ENCODE assay signal across 11 cellular contexts in genomic region chr5:74167206-74167929, GRCh38.
DNase-seq lines count a peak whose midpoint lies in the region; ATAC-seq, FAIRE-seq and TF ChIP-seq lines count a peak whose summit lies in the region.
"Had no signal": no experiment of that assay in that cellular context is flagged by ENCODE, and none has a peak within 500 bp of the region (broad histone marks: within the 10 kb centered on the region; RNA-seq: fewer than 3 reads in every experiment).

No MANE protein-coding gene starts in this region.

- ATAC-seq in gastroesophageal sphincter (peak; percentile 35), HG02970 (IDR thresholded peaks at IDR 0.05; ENCODE audit: low FRiP score, unreplicated experiment) (no peak)
- ATAC-seq in naive thymus-derived CD8-positive, alpha-beta T cell, result no peak
- ATAC-seq: activated CD8-positive, alpha-beta memory T cell treated with anti-CD3 and anti-CD28 coated beads, Interleukin-2, amount 10 ng/mL, durations not matched to agents 7 days and 5 days had no signal

- no peak overlapping the region for H3K27ac Mint-ChIP-seq in naive thymus-derived CD8-positive, alpha-beta T cell
- no peak overlapping the region for H3K27ac Mint-ChIP-seq in activated naive CD4-positive, alpha-beta T cell treated with anti-CD3 and anti-CD28 coated beads, Interleukin-2, amount 10 ng/mL, durations not matched to agents 7 days and 5 days
- H3K27ac Mint-ChIP-seq: activated CD8-positive, alpha-beta memory T cell treated with anti-CD3 and anti-CD28 coated beads, Interleukin-2, amount 10 ng/mL, durations not matched to agents 7 days and 5 days had no signal

- POLR2A ChIA-PET in naive thymus-derived CD8-positive, alpha-beta T cell (lab: Charles Lee), result no interaction called here

- no peaks in the 10 kb centered on the region for H3K36me3 Mint-ChIP-seq in naive thymus-derived CD8-positive, alpha-beta T cell
- H3K36me3 Mint-ChIP-seq in activated naive CD4-positive, alpha-beta T cell treated with anti-CD3 and anti-CD28 coated beads, Interleukin-2, amount 10 ng/mL, durations not matched to agents 7 days and 5 days, result no peaks in the 10 kb centered on the region
- H3K36me3 Mint-ChIP-seq: activated CD8-positive, alpha-beta memory T cell treated with anti-CD3 and anti-CD28 coated beads, Interleukin-2, amount 10 ng/mL, durations not matched to agents 7 days and 5 days had no signal

- TF ChIP-seq POLR2A in gastroesophageal sphincter (IDR thresholded peaks at IDR 0.05), result no peak

- no peak for FAIRE-seq in urothelium cell line (lab: Jason Lieb, UNC)

- CTCF ChIA-PET in activated naive CD4-positive, alpha-beta T cell treated with anti-CD3 and anti-CD28 coated beads, Interleukin-2, amount 10 ng/mL, durations not matched to agents 7 days and 5 days (lab: Charles Lee), result no interaction called here

- no peaks in the 10 kb centered on the region for H3K27me3 ChIP-seq in gastroesophageal sphincter
- H3K27me3 ChIP-seq: stomach had no signal

- H3K4me1 ChIP-seq in gastroesophageal sphincter, result peaks cover 0 to 16% (median 6%) of the 10 kb centered on the region in 3 donors

- no peaks in the 10 kb centered on the region for H3K4me1 Mint-ChIP-seq in naive thymus-derived CD8-positive, alpha-beta T cell
- no peaks in the 10 kb centered on the region for H3K4me1 Mint-ChIP-seq in activated naive CD4-positive, alpha-beta T cell treated with anti-CD3 and anti-CD28 coated beads, Interleukin-2, amount 10 ng/mL, durations not matched to agents 7 days and 5 days
- H3K4me1 Mint-ChIP-seq: activated CD8-positive, alpha-beta memory T cell treated with anti-CD3 and anti-CD28 coated beads, Interleukin-2, amount 10 ng/mL, durations not matched to agents 7 days and 5 days had no signal

- H3K36me3 ChIP-seq in gastroesophageal sphincter, result no peaks in the 10 kb centered on the region
- H3K36me3 ChIP-seq: stomach had no signal

- DNase-seq in HFF-Myc (ENCODE audit: extremely low read depth, low read depth) (peak; percentile 54), amniotic epithelial cell (ENCODE audit: low read depth) (peak; percentile 89), urothelium cell line (ENCODE audit: low spot score) (peak; percentile 49)
- no peak for DNase-seq in naive thymus-derived CD8-positive, alpha-beta T cell
- no peak for DNase-seq in activated naive CD4-positive, alpha-beta T cell treated with anti-CD3 and anti-CD28 coated beads, Interleukin-2, amount 10 ng/mL, durations not matched to agents 7 days and 5 days
- DNase-seq: activated CD8-positive, alpha-beta memory T cell treated with anti-CD3 and anti-CD28 coated beads, Interleukin-2, amount 10 ng/mL, durations not matched to agents 7 days and 5 days; caudate nucleus; NCI-H446; stomach had no signal

- TF ChIP-seq CTCF in HFF-Myc (IDR thresholded peaks at IDR 0.05; ENCODE audit: low read depth, low read length, missing control alignments) (no peak), gastroesophageal sphincter (IDR thresholded peaks at IDR 0.05) (no peak)

- 29 to 44% methylated on average over 2 to 4 of the region's 6 CpGs for WGBS in gastroesophageal sphincter (ENCODE audit: low coverage in 1 of 2), 2 donors

- no peak overlapping the region for H3K4me3 Mint-ChIP-seq in naive thymus-derived CD8-positive, alpha-beta T cell
- H3K4me3 Mint-ChIP-seq in activated naive CD4-positive, alpha-beta T cell treated with anti-CD3 and anti-CD28 coated beads, Interleukin-2, amount 10 ng/mL, durations not matched to agents 7 days and 5 days, result no peak overlapping the region
- H3K4me3 Mint-ChIP-seq: activated CD8-positive, alpha-beta memory T cell treated with anti-CD3 and anti-CD28 coated beads, Interleukin-2, amount 10 ng/mL, durations not matched to agents 7 days and 5 days had no signal

- peak overlapping the region in 3 of 4 donors; percentile 37 to 58 (median 43) for H3K27ac ChIP-seq in gastroesophageal sphincter

- H3K9me3 Mint-ChIP-seq in naive thymus-derived CD8-positive, alpha-beta T cell, result no peaks in the 10 kb centered on the region
- H3K9me3 Mint-ChIP-seq in activated naive CD4-positive, alpha-beta T cell treated with anti-CD3 and anti-CD28 coated beads, Interleukin-2, amount 10 ng/mL, durations not matched to agents 7 days and 5 days, result no peaks in the 10 kb centered on the region

- no peak for TF ChIP-seq EP300 in gastroesophageal sphincter (IDR thresholded peaks at IDR 0.05)

- H3K4me3 ChIP-seq in HFF-Myc (replicated peaks; ENCODE audit: low read depth, low read length), result no peak overlapping the region
- no peak overlapping the region for H3K4me3 ChIP-seq in gastroesophageal sphincter
- H3K4me3 ChIP-seq: stomach had no signal

- no peaks in the 10 kb centered on the region for H3K9me3 ChIP-seq in gastroesophageal sphincter
- H3K9me3 ChIP-seq: stomach had no signal

- H3K27me3 Mint-ChIP-seq in naive thymus-derived CD8-positive, alpha-beta T cell, result peaks cover 0 to 5% (median 0%) of the 10 kb centered on the region in 5 donors
- peaks cover 12% of the 10 kb centered on the region for H3K27me3 Mint-ChIP-seq in activated naive CD4-positive, alpha-beta T cell treated with anti-CD3 and anti-CD28 coated beads, Interleukin-2, amount 10 ng/mL, durations not matched to agents 7 days and 5 days

Comparison
In these comparisons a context has a peak if more than half of its experiments do, and no peak if none do; other contexts are left out.
1. DNase-seq: peak in HFF-Myc (single experiment), amniotic epithelial cell (single experiment) and urothelium cell line (single experiment); none in naive thymus-derived CD8-positive, alpha-beta T cell (0 of 10) and activated naive CD4-positive, alpha-beta T cell treated with anti-CD3 and anti-CD28 coated beads, Interleukin-2, amount 10 ng/mL, durations not matched to agents 7 days and 5 days (single experiment).